Comparison of ENCODE assay signal across 25 cellular contexts in genomic region chr7:81598951-81599350, GRCh38.
"Had no signal": no experiment of that assay in that cellular context is flagged by ENCODE, and none has a peak within 500 bp of the region (broad histone marks: within the 10 kb centered on the region; RNA-seq: fewer than 3 reads in every experiment).

No MANE protein-coding gene starts in this region.

- H3K4me3 ChIP-seq: left lung, lower lobe of right lung, right atrium auricular region, right lobe of liver, smooth muscle cell, stomach, testis, thyroid gland, transverse colon, upper lobe of right lung had no signal

- ATAC-seq: left colon; left lung; lower lobe of right lung; naive thymus-derived CD8-positive, alpha-beta T cell; right lobe of liver; stimulated activated memory B cell treated with anti-CD40 and anti-IgM and Interleukin-4, amounts not matched to agents 10 μg/mL and 1 μg/mL and 100 μg/mL, for 72 hours; stimulated activated naive CD8-positive, alpha-beta T cell treated with anti-CD3 and anti-CD28 coated beads, Interleukin-15, Interleukin-2, amounts not matched to agents 100 U/mL and 50 U/mL, for 24 hours; upper lobe of right lung had no signal

- H3K4me1 ChIP-seq: left lung, lower lobe of right lung, parathyroid adenoma, right atrium auricular region, right lobe of liver, stomach, testis, thyroid gland, transverse colon, upper lobe of right lung had no signal

- H3K9ac ChIP-seq: parathyroid adenoma had no signal

- H3K9me3 ChIP-seq: left lung, lower lobe of right lung, right atrium auricular region, right lobe of liver, stomach, testis, thyroid gland, transverse colon, upper lobe of right lung had no signal

- H3K27me3 ChIP-seq: left lung, right atrium auricular region, right lobe of liver, stomach, testis, thyroid gland, transverse colon, upper lobe of right lung had no signal

- H2AFZ ChIP-seq: parathyroid adenoma had no signal

- H3K27ac ChIP-seq: left lung, lower lobe of right lung, parathyroid adenoma, right atrium auricular region, right lobe of liver, stomach, testis, thyroid gland, transverse colon, upper lobe of right lung had no signal

- H3K36me3 ChIP-seq: left lung, lower lobe of right lung, right atrium auricular region, right lobe of liver, stomach, thyroid gland, transverse colon, upper lobe of right lung had no signal

- H3K4me2 ChIP-seq: smooth muscle cell had no signal

- H3K79me2 ChIP-seq: parathyroid adenoma had no signal

- DNase-seq: hypothalamus; immature natural killer cell; kidney; left colon; left lung; lower lobe of right lung; mammary epithelial cell; mesenchymal stem cell; naive thymus-derived CD8-positive, alpha-beta T cell; nucleus accumbens; right lobe of liver; stimulated activated CD4-positive, alpha-beta T cell treated with anti-CD3 and anti-CD28 coated beads, Interleukin-1b, Interleukin-23, amount 100 ng/mL, for 48 hours; stimulated activated CD4-positive, alpha-beta T cell treated with anti-CD3 and anti-CD28 coated beads, Interleukin-2, amount 100 ng/mL, for 48 hours; stimulated activated CD4-positive, alpha-beta T cell treated with anti-CD3 and anti-CD28 coated beads, Interleukin-4, amount 100 ng/mL, for 4 hours; stimulated activated CD8-positive, alpha-beta memory T cell treated with anti-CD3 and anti-CD28 coated beads, Interleukin-4, amount 100 ng/mL, for 48 hours; stimulated activated naive CD8-positive, alpha-beta T cell treated with anti-CD3 and anti-CD28 coated beads, Interleukin-15, Interleukin-2, amounts not matched to agents 100 U/mL and 50 U/mL, for 24 hours; stomach; testis; thyroid gland; transverse colon; upper lobe of right lung had no signal
